In the genomic region with DNA sequence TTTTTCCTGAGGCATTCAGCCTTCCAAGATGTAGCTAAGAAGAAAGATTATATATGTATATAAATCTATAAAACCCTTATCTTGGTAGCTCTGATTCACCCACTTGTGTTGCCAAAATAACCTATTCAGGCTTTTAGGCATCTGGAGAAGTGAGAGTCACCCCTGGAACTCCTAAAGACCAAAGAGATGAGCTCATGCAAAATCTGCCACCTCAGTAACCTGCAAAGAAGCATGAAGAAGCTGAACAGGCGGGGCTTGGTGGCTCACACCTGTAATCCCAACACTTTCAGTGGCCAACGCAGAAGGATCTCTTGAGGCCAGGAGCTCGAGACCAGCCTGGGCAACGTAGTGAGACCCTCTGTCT, we compare ENCODE assay signal across 12 cellular contexts.
DNase-seq lines count a peak whose midpoint lies in the region; ATAC-seq, FAIRE-seq and TF ChIP-seq lines count a peak whose summit lies in the region.
"Had no signal": no experiment of that assay in that cellular context is flagged by ENCODE, and none has a peak within 500 bp of the region (broad histone marks: within the 10 kb centered on the region; RNA-seq: fewer than 3 reads in every experiment).

No MANE protein-coding gene starts in this region.

- H4K20me1 ChIP-seq in Karpas-422 (ENCODE audit: insufficient read depth, low read depth, low read length) = no peaks in the 10 kb centered on the region

- no peak for TF ChIP-seq POLR2A in lower leg skin (IDR thresholded peaks at IDR 0.05)

- H3K36me3 Mint-ChIP-seq in Calu3 (ENCODE audit: insufficient read depth, unreplicated experiment) = no peaks in the 10 kb centered on the region
- H3K36me3 Mint-ChIP-seq: mesothelial cell of epicardium had no signal

- H3K79me2 ChIP-seq in Karpas-422 (ENCODE audit: low read length) = no peaks in the 10 kb centered on the region

- intact Hi-C loops in Calu3 (cut with micrococcal nuclease; ENCODE audit: unreplicated experiment) (no loop called here), pancreas (cut with DNase I) (no loop called here), lower leg skin (cut with DNase I; ENCODE audit: low total_unique reads) (no loop called here)

- H3K9ac ChIP-seq in Karpas-422 (ENCODE audit: low read length) = no peak overlapping the region

- no peak for FAIRE-seq in pancreas (lab: Jason Lieb, UNC)
- FAIRE-seq: GM12891 had no signal

- no peak for TF ChIP-seq CTCF in Calu3 (IDR thresholded peaks at IDR 0.05; ENCODE audit: unreplicated experiment)
- TF ChIP-seq CTCF in pancreas (IDR thresholded peaks at IDR 0.05) = no peak
- TF ChIP-seq CTCF in lower leg skin (IDR thresholded peaks at IDR 0.05) = no peak

- peaks cover 5% of the 10 kb centered on the region for H3K9me3 Mint-ChIP-seq in Calu3 (ENCODE audit: low read depth, unreplicated experiment)
- H3K9me3 Mint-ChIP-seq: mesothelial cell of epicardium had no signal

- H3K4me1 ChIP-seq in Karpas-422 (ENCODE audit: low read length) = peaks cover 29% of the 10 kb centered on the region
- no peaks in the 10 kb centered on the region for H3K4me1 ChIP-seq in pancreas

- no peaks in the 10 kb centered on the region for H3K9me3 ChIP-seq in Karpas-422 (ENCODE audit: low read length)
- no peaks in the 10 kb centered on the region for H3K9me3 ChIP-seq in pancreas

- no peak overlapping the region for H3K4me3 Mint-ChIP-seq in Calu3 (ENCODE audit: low read depth, unreplicated experiment)
- H3K4me3 Mint-ChIP-seq: mesothelial cell of epicardium had no signal

- DNase-seq in Calu3 = no peak
- peak; percentile 74 for DNase-seq in Karpas-422
- DNase-seq in caudate nucleus (lab: John Stamatoyannopoulos, UW) = peak in 2 of 61 donors; percentile 14 to 41
- no peak for DNase-seq in pancreas
- DNase-seq in GOT3 (lab: John Stamatoyannopoulos, UW) = no peak
- DNase-seq in NAMALWA (ENCODE audit: low spot score) = no peak
- no peak for DNase-seq in lower leg skin (ENCODE audit: low spot score in 2 of 2)
- DNase-seq: COR-L47, NCI-H187 had no signal

- CTCF ChIA-PET in Calu3 (lab: Charles Lee) = interaction anchor here (1.1 kb wide), 1 partner anchor 19 kb away, joined by 3 read pairs; no protein-coding TSS in a partner anchor

- H3K27me3 Mint-ChIP-seq in Calu3 (ENCODE audit: unreplicated experiment) = no peaks in the 10 kb centered on the region

- ATAC-seq in pancreas (no peak), HG03571 (IDR thresholded peaks at IDR 0.05; ENCODE audit: unreplicated experiment) (no peak)

- H3K27ac ChIP-seq in Karpas-422 (ENCODE audit: low read length) = peak overlapping the region; percentile 61
- H3K27ac ChIP-seq in caudate nucleus (ENCODE audit: low read depth, low read length) = peak overlapping the region; percentile 87
- H3K27ac ChIP-seq in pancreas = peak overlapping the region in 3 of 4 donors; percentile 3 to 50 (median 47)

- WGBS in pancreas, 2 donors = 91 to 96% methylated on average over 4 of the region's 4 CpGs
- WGBS in lower leg skin, 2 donors = 62 to 74% methylated on average over 4 of the region's 4 CpGs

- peaks cover 28% of the 10 kb centered on the region for H3K4me1 Mint-ChIP-seq in Calu3 (ENCODE audit: low read depth, unreplicated experiment)

- H3K9me2 ChIP-seq in Karpas-422 (replicated peaks; ENCODE audit: insufficient read depth, low read length) = no peaks in the 10 kb centered on the region

- H3K27me3 ChIP-seq in Karpas-422 (ENCODE audit: low read length) (no peaks in the 10 kb centered on the region; the same call in 1 of the 2 replicates), pancreas (no peaks in the 10 kb centered on the region)

- peak overlapping the region; percentile 85 for H3K27ac Mint-ChIP-seq in Calu3 (ENCODE audit: unreplicated experiment)

- no peak overlapping the region for H2AFZ ChIP-seq in Karpas-422 (ENCODE audit: low read length)

- H3K4me3 ChIP-seq in Karpas-422 (ENCODE audit: low read length) = peak overlapping the region; percentile 24; the same call in 1 of the 2 replicates
- no peak overlapping the region for H3K4me3 ChIP-seq in pancreas
- no peak overlapping the region for H3K4me3 ChIP-seq in lower leg skin (ENCODE audit: low read depth, poor library complexity, severe bottlenecking)

- no TSS peak for BruUV-seq in Calu3 (replicated peaks; lab: Mats Ljungman, UMichigan)

- H3K36me3 ChIP-seq in Karpas-422 (ENCODE audit: insufficient read depth, low read length) = no peaks in the 10 kb centered on the region
- no peaks in the 10 kb centered on the region for H3K36me3 ChIP-seq in pancreas

- H3K4me2 ChIP-seq in Karpas-422 (ENCODE audit: low read depth, low read length, poor library complexity, severe bottlenecking) = peak overlapping the region; percentile 49
